ENCODE assay signal across 8 cellular contexts in the genomic region with DNA sequence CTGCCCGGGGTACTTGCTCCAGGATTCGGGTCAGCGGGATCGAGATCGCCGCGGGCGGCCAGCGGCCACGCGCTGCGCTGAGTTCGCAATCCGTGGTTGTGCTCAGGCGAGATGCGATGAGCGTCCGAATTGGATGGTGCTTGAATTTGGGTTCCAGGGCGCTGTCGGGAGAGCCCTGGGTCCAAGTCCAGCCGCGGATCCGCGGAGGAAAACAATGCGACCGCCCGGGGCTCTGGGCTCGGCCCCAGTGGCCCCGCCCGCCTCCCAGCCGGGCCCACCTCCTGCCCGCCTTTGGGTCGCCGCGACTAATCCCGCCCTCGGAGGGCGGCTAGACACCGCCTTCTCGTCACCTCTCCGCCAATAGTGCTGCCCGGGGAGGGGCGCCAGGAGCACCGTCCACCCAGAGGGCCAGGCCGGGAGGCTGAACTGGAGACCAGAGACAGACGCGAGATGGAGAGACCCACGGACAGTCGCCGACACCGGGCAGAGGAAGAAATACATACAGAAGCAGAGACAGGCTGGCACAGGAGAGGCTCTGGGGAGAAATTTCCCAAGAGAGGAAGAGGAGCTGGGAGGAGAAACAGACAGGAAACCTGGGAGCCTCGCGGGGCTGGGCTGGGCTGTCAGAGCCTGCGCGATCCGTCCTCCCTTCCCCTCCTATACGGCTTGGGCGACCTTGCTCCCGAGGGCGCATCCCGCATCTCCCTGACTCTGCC. TPM values are rescaled to one million over a fixed set of nuclear protein-coding genes. Genes with fewer than 3 reads are reported as not detected.
DNase-seq lines count a peak whose midpoint lies in the region; ATAC-seq and TF ChIP-seq lines count a peak whose summit lies in the region.

A gene with protein sequence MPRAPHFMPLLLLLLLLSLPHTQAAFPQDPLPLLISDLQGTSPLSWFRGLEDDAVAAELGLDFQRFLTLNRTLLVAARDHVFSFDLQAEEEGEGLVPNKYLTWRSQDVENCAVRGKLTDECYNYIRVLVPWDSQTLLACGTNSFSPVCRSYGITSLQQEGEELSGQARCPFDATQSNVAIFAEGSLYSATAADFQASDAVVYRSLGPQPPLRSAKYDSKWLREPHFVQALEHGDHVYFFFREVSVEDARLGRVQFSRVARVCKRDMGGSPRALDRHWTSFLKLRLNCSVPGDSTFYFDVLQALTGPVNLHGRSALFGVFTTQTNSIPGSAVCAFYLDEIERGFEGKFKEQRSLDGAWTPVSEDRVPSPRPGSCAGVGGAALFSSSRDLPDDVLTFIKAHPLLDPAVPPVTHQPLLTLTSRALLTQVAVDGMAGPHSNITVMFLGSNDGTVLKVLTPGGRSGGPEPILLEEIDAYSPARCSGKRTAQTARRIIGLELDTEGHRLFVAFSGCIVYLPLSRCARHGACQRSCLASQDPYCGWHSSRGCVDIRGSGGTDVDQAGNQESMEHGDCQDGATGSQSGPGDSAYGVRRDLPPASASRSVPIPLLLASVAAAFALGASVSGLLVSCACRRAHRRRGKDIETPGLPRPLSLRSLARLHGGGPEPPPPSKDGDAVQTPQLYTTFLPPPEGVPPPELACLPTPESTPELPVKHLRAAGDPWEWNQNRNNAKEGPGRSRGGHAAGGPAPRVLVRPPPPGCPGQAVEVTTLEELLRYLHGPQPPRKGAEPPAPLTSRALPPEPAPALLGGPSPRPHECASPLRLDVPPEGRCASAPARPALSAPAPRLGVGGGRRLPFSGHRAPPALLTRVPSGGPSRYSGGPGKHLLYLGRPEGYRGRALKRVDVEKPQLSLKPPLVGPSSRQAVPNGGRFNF (minus strand): TSS at position 216 of the 716 bp plus-strand sequence. CDS start 4,010 bp downstream, outside the sequence.

- TF ChIP-seq EP300 in gastroesophageal sphincter (IDR thresholded peaks at IDR 0.05), result no peak

- H3K27me3 ChIP-seq in gastroesophageal sphincter, result no peaks in the 10 kb centered on the region

- WGBS in gastroesophageal sphincter (ENCODE audit: low coverage in 1 of 2), 2 donors, result 0 to 2% methylated on average over 8 to 11 of the region's 61 CpGs

- peak within 1 kb of the TSS; percentile 38 to 67 for H3K4me3 ChIP-seq in gastroesophageal sphincter

- no peaks in the 10 kb centered on the region for H3K9me3 ChIP-seq in gastroesophageal sphincter

- TF ChIP-seq CTCF in gastroesophageal sphincter (IDR thresholded peaks at IDR 0.05), result no peak

- peaks cover 0 to 53% (median 26%) of the 10 kb centered on the region in 3 donors for H3K4me1 ChIP-seq in gastroesophageal sphincter

- H3K36me3 ChIP-seq in gastroesophageal sphincter, result peaks cover 0 to 8% of the 10 kb centered on the region in 2 donors

- TF ChIP-seq POLR2A in gastroesophageal sphincter (IDR thresholded peaks at IDR 0.05), result peak; percentile 76 to 82

- ATAC-seq in HG02571 (IDR thresholded peaks at IDR 0.05; ENCODE audit: unreplicated experiment), result peak; percentile 97
- ATAC-seq in gastroesophageal sphincter, result peak; percentile 98

- H3K27ac ChIP-seq in gastroesophageal sphincter, result peak within 1 kb of the TSS; percentile 9 to 93 (median 84)
- H3K27ac ChIP-seq in substantia nigra (ENCODE audit: low read depth, low read length, poor library complexity, severe bottlenecking), result peak within 1 kb of the TSS; percentile 85

- DNase-seq in GM04503 (ENCODE audit: low read depth) (peak; percentile 73), NAMALWA (ENCODE audit: low spot score) (peak; percentile 89), SK-N-DZ (ENCODE audit: low spot score) (peak; percentile 94), non-pigmented ciliary epithelial cell (ENCODE audit: low read depth) (peak; percentile 38), substantia nigra (lab: John Stamatoyannopoulos, UW) (peak; percentile 55 to 98 (median 92))
- peak; percentile 86 for DNase-seq in activated naive CD4-positive, alpha-beta T cell treated with anti-CD3 and anti-CD28 coated beads, Interleukin-2, amount 50 U/mL, for 16 hours

RNA-seq across cellular contexts. Expression of the gene that starts here (rescaled TPM):
- 16.5 and 34.5 TPM in 2 replicates for polyA plus RNA-seq in SK-N-DZ (2014; cell fraction: cytosol; rRNA removed)
- polyA plus RNA-seq in SK-N-DZ (2014; cell fraction: nucleus; rRNA removed), result 59.0 and 148 TPM in 2 replicates
- total RNA-seq in gastroesophageal sphincter, result 10 to 100 TPM in 1 of 4 donors, 1 to 10 TPM in 3; 6.1 to 13.9 (median 8.0) TPM

Comparison
In these comparisons a context has a peak if more than half of its experiments do, and no peak if none do; other contexts are left out.
1. Peak in every context shown above with its lines: DNase-seq, ATAC-seq, H3K4me3 ChIP-seq and H3K27ac ChIP-seq.
2. DNase-seq: peak in every context shown above with its lines; median percentile 94 in SK-N-DZ; 92 in substantia nigra; 89 in NAMALWA; 86 in activated naive CD4-positive, alpha-beta T cell treated with anti-CD3 and anti-CD28 coated beads, Interleukin-2, amount 50 U/mL, for 16 hours; 73 in GM04503; 38 in non-pigmented ciliary epithelial cell.